In genomic region chr6:85677243-85677956, GRCh38 we compare ENCODE assay signal across 8 cellular contexts. TPM values are rescaled to one million over a fixed set of nuclear protein-coding genes. Genes with fewer than 3 reads are reported as not detected.
DNase-seq lines count a peak whose midpoint lies in the region; ATAC-seq, FAIRE-seq and TF ChIP-seq lines count a peak whose summit lies in the region.

No MANE protein-coding gene starts in this region.

- CTCF ChIA-PET in A549 (lab: Yijun Ruan, JAX), result interaction anchor here (0.7 to 1.0 kb wide), 3 partner anchors 56 to 77 kb away, joined by 3 read pairs; no protein-coding TSS in a partner anchor

- H3K4me1 Mint-ChIP-seq in glutamatergic neuron (ENCODE audit: low read depth, unreplicated experiment), result peaks cover 20% of the 10 kb centered on the region

- H3K9me3 Mint-ChIP-seq in glutamatergic neuron (ENCODE audit: unreplicated experiment), result peaks cover 5% of the 10 kb centered on the region

- no peaks in the 10 kb centered on the region for H3K9me3 ChIP-seq in A549
- no peaks in the 10 kb centered on the region for H3K9me3 ChIP-seq in WERI-Rb-1 (ENCODE audit: severe bottlenecking)
- H3K9me3 ChIP-seq in sigmoid colon, result no peaks in the 10 kb centered on the region

- TF ChIP-seq RAD21 in A549 (conservative IDR thresholded peaks at IDR 0.05 in 1 of 2, IDR thresholded peaks at IDR 0.05 in 1 of 2), result peak in 1 of 2 experiments; percentile 31; a peak in 2 of 5 replicates

- in situ Hi-C loops in GM13977 (cut with MboI; ENCODE audit: low pct_unique_long_range_greater_than_20kb, low sequenced_read_pairs, unreplicated experiment), result no loop called here

- no peak for FAIRE-seq in A549 (lab: Jason Lieb, UNC)

- TF ChIP-seq EP300 in A549 (IDR thresholded peaks at IDR 0.05) (no peak), sigmoid colon (IDR thresholded peaks at IDR 0.05) (no peak)

- DNase-seq in A549 (ENCODE audit: low read depth in 1 of 2, low spot score in 1 of 2), result no peak
- no peak for DNase-seq in GM13977 (ENCODE audit: low spot score)
- DNase-seq in WERI-Rb-1, result no peak
- no peak for DNase-seq in glutamatergic neuron
- no peak for DNase-seq in sigmoid colon
- no peak for DNase-seq in dedifferentiated amniotic fluid mesenchymal stem cell (ENCODE audit: extremely low spot score)
- DNase-seq in stimulated activated CD4-positive, alpha-beta T cell treated with anti-CD3 and anti-CD28 coated beads, Interleukin-4, amount 100 ng/mL, for 4 hours, result no peak

- H3K36me3 ChIP-seq in WERI-Rb-1 (peaks cover 36% of the 10 kb centered on the region), sigmoid colon (peaks cover 0 to 8% (median 0%) of the 10 kb centered on the region in 4 donors)

- H3K27ac ChIP-seq in A549 (peak overlapping the region; percentile 94 to 97), WERI-Rb-1 (peak overlapping the region; percentile 81; the same call in 1 of the 2 replicates), sigmoid colon (peak overlapping the region; percentile 91 to 98 (median 94))

- peaks cover 6% of the 10 kb centered on the region for H3K27me3 Mint-ChIP-seq in glutamatergic neuron (ENCODE audit: unreplicated experiment)

- peak; percentile 15; the same call in 1 of the 3 replicates for TF ChIP-seq CTCF in A549 (IDR thresholded peaks at IDR 0.05)
- TF ChIP-seq CTCF in GM13977 (IDR thresholded peaks at IDR 0.05; ENCODE audit: extremely low read depth, insufficient read depth, missing control alignments), result peak; percentile 35
- TF ChIP-seq CTCF in WERI-Rb-1 (IDR thresholded peaks at IDR 0.05; ENCODE audit: low read depth, low read length), result no peak
- no peak for TF ChIP-seq CTCF in glutamatergic neuron (IDR thresholded peaks at IDR 0.05; ENCODE audit: partially characterized antibody, unreplicated experiment)
- no peak for TF ChIP-seq CTCF in sigmoid colon (IDR thresholded peaks at IDR 0.05)

- POLR2A ChIA-PET in A549 (lab: Yijun Ruan, JAX), result interaction anchor here (1.0 to 8.4 kb wide), 15 partner anchors 7 to 915 kb away, joined by 3 to 378 read pairs (median 8); partner anchors contain the start of genes NT5E, SNX14 and SYNCRIP

- ATAC-seq in A549 (no peak), HG03039 (IDR thresholded peaks at IDR 0.05; ENCODE audit: unreplicated experiment) (no peak)

- H3K4me3 Mint-ChIP-seq in glutamatergic neuron (ENCODE audit: unreplicated experiment), result peak overlapping the region; percentile 99

- no peaks in the 10 kb centered on the region for H3K27me3 ChIP-seq in WERI-Rb-1 (ENCODE audit: insufficient read depth, low read depth, severe bottlenecking)
- no peaks in the 10 kb centered on the region for H3K27me3 ChIP-seq in sigmoid colon

- no peak for TF ChIP-seq POLR2A in A549 (IDR thresholded peaks at IDR 0.05; ENCODE audit: low read length)
- no peak for TF ChIP-seq POLR2A in sigmoid colon (IDR thresholded peaks at IDR 0.05)

- H3K27ac Mint-ChIP-seq in glutamatergic neuron (ENCODE audit: unreplicated experiment), result peak overlapping the region; percentile 91

- intact Hi-C loops in sigmoid colon (cut with DNase I), result loop anchor here (5.0 kb wide), 1 partner anchor 190 kb away; no protein-coding TSS in a partner anchor

- H3K4me1 ChIP-seq in A549, result peaks cover 27% of the 10 kb centered on the region; the same call in 2 of the 3 replicates
- peaks cover 0 to 46% (median 28%) of the 10 kb centered on the region in 4 donors for H3K4me1 ChIP-seq in sigmoid colon

- H3K4me3 ChIP-seq in A549 (peak overlapping the region; percentile 97), WERI-Rb-1 (ENCODE audit: low read depth, low read length) (peak overlapping the region; percentile 100), sigmoid colon (peak overlapping the region; percentile 85 to 87 (median 86))

- 1% methylated on average over 12 of the region's 12 CpGs for WGBS in A549 (ENCODE audit: missing lambda C conversion rate)
- 0 to 1% methylated on average over 12 of the region's 12 CpGs for WGBS in sigmoid colon, 2 donors

- peak overlapping the region; percentile 95 for H3K4me2 ChIP-seq in A549

- no peaks in the 10 kb centered on the region for H3K36me3 Mint-ChIP-seq in glutamatergic neuron (ENCODE audit: unreplicated experiment)

TF ChIP-seq in A549, 52 proteins besides CTCF, POLR2A, EP300 and RAD21:
- TF ChIP-seq MAZ (IDR thresholded peaks at IDR 0.05; ENCODE audit: borderline replicate concordance, low read depth, low read length), result no peak
- 0 out of 2 replicates have a peak, but pooled peaks have one; percentile 37 for TF ChIP-seq KDM5A (IDR thresholded peaks at IDR 0.05)
TF ChIP-seq in A549: peak in this region for 1.

RNA-seq across cellular contexts. Expression of gene SYNCRIP, which starts 34.7 kb away (rescaled TPM):
- polyA plus RNA-seq in A549 (2011; rRNA removed) (47.5 and 60.6 TPM in 2 replicates), A549 (2017; fragmentation: RNase III; extraction: RNeasy Plus Mini Kit Qiagen cat#74134 plus additional on column Dnase treatment) (100 to 108 TPM (median 102 TPM) in 3 replicates), sigmoid colon (10 to 100 TPM; 23.1 to 51.1 (median 24.6) TPM)
- 14.7 and 15.2 TPM in 2 replicates for polyA plus RNA-seq in A549 (2012; cell fraction: cytosol; rRNA removed)
- 8.4 and 18.8 TPM in 2 replicates for polyA plus RNA-seq in A549 (2012; cell fraction: nucleus; rRNA removed)
- polyA minus RNA-seq in A549 (2011; rRNA and poly(A)+ RNA removed), result 14.1 and 18.4 TPM in 2 replicates
- total RNA-seq in glutamatergic neuron (ENCODE audit: unreplicated experiment) (93.6 TPM), sigmoid colon (10 to 100 TPM; 71.6 to 84.3 (median 77.5) TPM)

Comparison
In these comparisons a context has a peak if more than half of its experiments do, and no peak if none do; other contexts are left out.
1. CTCF ChIP-seq: peak in A549 (single experiment) and GM13977 (single experiment); none in WERI-Rb-1 (single experiment), glutamatergic neuron (single experiment) and sigmoid colon (0 of 4).
2. Peak in every context shown above with its lines, with median percentiles within 50 percentile points of each other: H3K27ac ChIP-seq and H3K4me3 ChIP-seq.